ENCODE assay signal across 8 cellular contexts in genomic region chr12:69007166-69007857, GRCh38.
DNase-seq lines count a peak whose midpoint lies in the region; ATAC-seq and TF ChIP-seq lines count a peak whose summit lies in the region.

No MANE protein-coding gene starts in this region.

- 21 to 24% (median 22%) methylated on average over 10 of the region's 10 CpGs for WGBS in ovary, 3 donors

- H3K27me3 Mint-ChIP-seq in activated naive CD4-positive, alpha-beta T cell treated with anti-CD3 and anti-CD28 coated beads for 36 hours (ENCODE audit: low read depth): peaks cover 28% of the 10 kb centered on the region
- H3K27me3 Mint-ChIP-seq in activated naive CD4-positive, alpha-beta T cell treated with anti-CD3 and anti-CD28 coated beads, Interleukin-2, amount 10 ng/mL, durations not matched to agents 7 days and 5 days: peaks cover 6% of the 10 kb centered on the region

- ATAC-seq in GM18511 (IDR thresholded peaks at IDR 0.05; ENCODE audit: unreplicated experiment) (no peak), GM18505 (IDR thresholded peaks at IDR 0.05; ENCODE audit: unreplicated experiment) (no peak)

- TF ChIP-seq CTCF in ovary (IDR thresholded peaks at IDR 0.05): no peak

- peak; percentile 51 for DNase-seq in activated naive CD4-positive, alpha-beta T cell treated with anti-CD3 and anti-CD28 coated beads for 36 hours
- DNase-seq in activated naive CD4-positive, alpha-beta T cell treated with anti-CD3 and anti-CD28 coated beads, Interleukin-2, amount 10 ng/mL, durations not matched to agents 7 days and 5 days: no peak
- DNase-seq in NOMO-1 treated with DMSO at 0.1 percent for 48 hours (lab: John Stamatoyannopoulos, UW; ENCODE audit: unreplicated experiment) (peak; percentile 82), fibroblast of gingiva (ENCODE audit: low read depth) (peak; percentile 83), ovary (peak in 4 of 5 donors; percentile 38 to 48 (median 40)), HK-2 (ENCODE audit: unreplicated experiment) (no peak)

- TF ChIP-seq EP300 in ovary (IDR thresholded peaks at IDR 0.05): no peak

- peak overlapping the region; percentile 83 for H3K27ac Mint-ChIP-seq in activated naive CD4-positive, alpha-beta T cell treated with anti-CD3 and anti-CD28 coated beads for 36 hours
- H3K27ac Mint-ChIP-seq in activated naive CD4-positive, alpha-beta T cell treated with anti-CD3 and anti-CD28 coated beads, Interleukin-2, amount 10 ng/mL, durations not matched to agents 7 days and 5 days: no peak overlapping the region

- no peaks in the 10 kb centered on the region for H3K9me3 ChIP-seq in ovary

- H3K36me3 ChIP-seq in ovary: no peaks in the 10 kb centered on the region

- H3K4me3 Mint-ChIP-seq in activated naive CD4-positive, alpha-beta T cell treated with anti-CD3 and anti-CD28 coated beads for 36 hours: peak overlapping the region; percentile 56
- no peak overlapping the region for H3K4me3 Mint-ChIP-seq in activated naive CD4-positive, alpha-beta T cell treated with anti-CD3 and anti-CD28 coated beads, Interleukin-2, amount 10 ng/mL, durations not matched to agents 7 days and 5 days

- H3K4me3 ChIP-seq in ovary: no peak overlapping the region

- TF ChIP-seq POLR2A in ovary (IDR thresholded peaks at IDR 0.05) (no peak), GM18505 (IDR thresholded peaks at IDR 0.05; ENCODE audit: borderline replicate concordance, extremely low read depth, insufficient read depth, insufficient read length) (no peak)

- peak overlapping the region in 1 of 2 donors; percentile 28 for H3K27ac ChIP-seq in ovary

- CTCF ChIA-PET in activated naive CD4-positive, alpha-beta T cell treated with anti-CD3 and anti-CD28 coated beads for 36 hours (lab: Charles Lee): interaction anchor here (0.6 to 1.3 kb wide), 10 partner anchors 16 to 177 kb away, joined by 3 to 6 read pairs (median 3); no protein-coding TSS in a partner anchor
- CTCF ChIA-PET in activated naive CD4-positive, alpha-beta T cell treated with anti-CD3 and anti-CD28 coated beads, Interleukin-2, amount 10 ng/mL, durations not matched to agents 7 days and 5 days (lab: Charles Lee): no interaction called here

- no peaks in the 10 kb centered on the region for H3K9me3 Mint-ChIP-seq in activated naive CD4-positive, alpha-beta T cell treated with anti-CD3 and anti-CD28 coated beads for 36 hours
- no peaks in the 10 kb centered on the region for H3K9me3 Mint-ChIP-seq in activated naive CD4-positive, alpha-beta T cell treated with anti-CD3 and anti-CD28 coated beads, Interleukin-2, amount 10 ng/mL, durations not matched to agents 7 days and 5 days

- H3K27me3 ChIP-seq in ovary: no peaks in the 10 kb centered on the region

- intact Hi-C loops in activated naive CD4-positive, alpha-beta T cell treated with anti-CD3 and anti-CD28 coated beads for 36 hours (cut with micrococcal nuclease): loop anchor here (1.0 to 5.0 kb wide), 8 partner anchors 44 to 231 kb away; partner anchors contain the start of genes CPM and CPSF6
- intact Hi-C loops in ovary (cut with DNase I): no loop called here

- H3K4me1 Mint-ChIP-seq in activated naive CD4-positive, alpha-beta T cell treated with anti-CD3 and anti-CD28 coated beads for 36 hours (ENCODE audit: low read depth): peaks cover 17% of the 10 kb centered on the region
- peaks cover 3% of the 10 kb centered on the region for H3K4me1 Mint-ChIP-seq in activated naive CD4-positive, alpha-beta T cell treated with anti-CD3 and anti-CD28 coated beads, Interleukin-2, amount 10 ng/mL, durations not matched to agents 7 days and 5 days

- no peaks in the 10 kb centered on the region for H3K36me3 Mint-ChIP-seq in activated naive CD4-positive, alpha-beta T cell treated with anti-CD3 and anti-CD28 coated beads for 36 hours (ENCODE audit: low read depth)
- no peaks in the 10 kb centered on the region for H3K36me3 Mint-ChIP-seq in activated naive CD4-positive, alpha-beta T cell treated with anti-CD3 and anti-CD28 coated beads, Interleukin-2, amount 10 ng/mL, durations not matched to agents 7 days and 5 days

- H3K4me1 ChIP-seq in ovary (ENCODE audit: insufficient read depth): peaks cover 2% of the 10 kb centered on the region

Comparison
In these comparisons a context has a peak if more than half of its experiments do, and no peak if none do; other contexts are left out.
1. DNase-seq: peak in activated naive CD4-positive, alpha-beta T cell treated with anti-CD3 and anti-CD28 coated beads for 36 hours (single experiment), NOMO-1 treated with DMSO at 0.1 percent for 48 hours (single experiment), fibroblast of gingiva (single experiment) and ovary (4 of 5); none in activated naive CD4-positive, alpha-beta T cell treated with anti-CD3 and anti-CD28 coated beads, Interleukin-2, amount 10 ng/mL, durations not matched to agents 7 days and 5 days (single experiment) and HK-2 (single experiment).